Comparison of ENCODE assay signal across 10 cellular contexts in the genomic region with DNA sequence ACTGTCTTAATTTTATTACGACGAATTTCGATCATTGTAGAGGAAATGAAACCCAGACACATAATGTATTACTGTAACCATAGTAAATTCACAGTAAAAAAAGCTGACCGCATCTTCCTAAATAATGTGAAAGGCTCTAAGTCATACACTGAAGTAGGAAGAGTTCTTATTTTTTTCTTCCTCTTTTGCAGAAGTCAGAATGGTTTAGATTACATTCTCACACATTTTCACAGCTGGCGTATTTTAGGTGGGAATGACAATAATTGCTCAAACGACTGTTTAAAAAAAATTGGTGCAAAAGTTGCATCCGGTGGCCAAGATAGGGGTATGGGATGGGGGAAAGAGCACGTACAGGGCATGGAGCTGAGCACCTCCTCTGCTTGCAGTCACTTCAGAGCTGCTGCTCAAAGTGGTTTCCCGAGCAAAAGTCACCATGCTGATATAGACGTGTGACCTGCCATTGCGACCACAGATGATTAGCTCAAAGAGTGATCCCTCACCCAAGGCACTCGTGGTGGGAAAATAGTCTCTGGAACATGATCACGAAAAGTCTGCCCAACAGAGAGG. TPM values are rescaled to one million over a fixed set of nuclear protein-coding genes. Genes with fewer than 3 reads are reported as not detected.
DNase-seq lines count a peak whose midpoint lies in the region; ATAC-seq and TF ChIP-seq lines count a peak whose summit lies in the region.
"Had no signal": no experiment of that assay in that cellular context is flagged by ENCODE, and none has a peak within 500 bp of the region (broad histone marks: within the 10 kb centered on the region; RNA-seq: fewer than 3 reads in every experiment).

No MANE protein-coding gene starts in this region.

- H3K9ac ChIP-seq in mesendoderm (ENCODE audit: low read length) = no peak overlapping the region

- H3K36me3 Mint-ChIP-seq in activated naive CD8-positive, alpha-beta T cell treated with anti-CD3 and anti-CD28 coated beads, Interleukin-2, amount 10 ng/mL, durations not matched to agents 7 days and 5 days = no peaks in the 10 kb centered on the region
- no peaks in the 10 kb centered on the region for H3K36me3 Mint-ChIP-seq in activated naive CD8-positive, alpha-beta T cell treated with anti-CD3 and anti-CD28 coated beads for 36 hours
- H3K36me3 Mint-ChIP-seq in stimulated activated memory B cell treated with anti-CD40 and anti-IgM and Interleukin-4, amounts not matched to agents 10 μg/mL and 1 μg/mL and 100 μg/mL, for 72 hours = no peaks in the 10 kb centered on the region

- H3K79me2 ChIP-seq in mesendoderm (ENCODE audit: control insufficient read depth, insufficient read depth, low read length) = no peaks in the 10 kb centered on the region

- H3K4me3 ChIP-seq in suprapubic skin = no peak overlapping the region
- H3K4me3 ChIP-seq in mesendoderm (ENCODE audit: low read length) = no peak overlapping the region

- H3K27me3 ChIP-seq in suprapubic skin (no peaks in the 10 kb centered on the region), mesendoderm (ENCODE audit: insufficient read depth, low read length, poor library complexity) (no peaks in the 10 kb centered on the region)

- no peak overlapping the region for H2AK5ac ChIP-seq in mesendoderm (ENCODE audit: low read length)

- no peak overlapping the region for H3K18ac ChIP-seq in mesendoderm (ENCODE audit: low read length)

- peak overlapping the region; percentile 21 for H3K4me3 Mint-ChIP-seq in activated naive CD8-positive, alpha-beta T cell treated with anti-CD3 and anti-CD28 coated beads, Interleukin-2, amount 10 ng/mL, durations not matched to agents 7 days and 5 days
- no peak overlapping the region for H3K4me3 Mint-ChIP-seq in activated naive CD8-positive, alpha-beta T cell treated with anti-CD3 and anti-CD28 coated beads for 36 hours
- no peak overlapping the region for H3K4me3 Mint-ChIP-seq in stimulated activated memory B cell treated with anti-CD40 and anti-IgM and Interleukin-4, amounts not matched to agents 10 μg/mL and 1 μg/mL and 100 μg/mL, for 72 hours

- no peak overlapping the region for H2BK15ac ChIP-seq in mesendoderm (replicated peaks; ENCODE audit: low read depth)

- H4K8ac ChIP-seq in mesendoderm (ENCODE audit: low read depth, low read length) = no peak overlapping the region

- no peak overlapping the region for H2BK120ac ChIP-seq in mesendoderm (ENCODE audit: low read depth, low read length)

- H3K36me3 ChIP-seq in suprapubic skin (no peaks in the 10 kb centered on the region), mesendoderm (ENCODE audit: control insufficient read depth, insufficient read depth, low read length) (no peaks in the 10 kb centered on the region)

- no peaks in the 10 kb centered on the region for H3K9me3 ChIP-seq in suprapubic skin

- H3K79me1 ChIP-seq in mesendoderm (ENCODE audit: low read length) = no peaks in the 10 kb centered on the region

- TF ChIP-seq EP300 in suprapubic skin (IDR thresholded peaks at IDR 0.05) = no peak

- H3K27ac ChIP-seq in suprapubic skin (no peak overlapping the region), mesendoderm (ENCODE audit: low read depth, low read length) (no peak overlapping the region)

- no peak overlapping the region for H3K23ac ChIP-seq in mesendoderm (ENCODE audit: low read length)

- POLR2A ChIA-PET in activated naive CD8-positive, alpha-beta T cell treated with anti-CD3 and anti-CD28 coated beads, Interleukin-2, amount 10 ng/mL, durations not matched to agents 7 days and 5 days (lab: Charles Lee) = no interaction called here

- no peak overlapping the region for H3K4me2 ChIP-seq in mesendoderm (ENCODE audit: low read length)

- H2BK5ac ChIP-seq in mesendoderm (ENCODE audit: low read length) = no peak overlapping the region

- H3K27me3 Mint-ChIP-seq in activated naive CD8-positive, alpha-beta T cell treated with anti-CD3 and anti-CD28 coated beads, Interleukin-2, amount 10 ng/mL, durations not matched to agents 7 days and 5 days = peaks cover 9% of the 10 kb centered on the region
- H3K27me3 Mint-ChIP-seq in activated naive CD8-positive, alpha-beta T cell treated with anti-CD3 and anti-CD28 coated beads for 36 hours = peaks cover 17% of the 10 kb centered on the region
- H3K27me3 Mint-ChIP-seq in stimulated activated memory B cell treated with anti-CD40 and anti-IgM and Interleukin-4, amounts not matched to agents 10 μg/mL and 1 μg/mL and 100 μg/mL, for 72 hours = peaks cover 8% of the 10 kb centered on the region

- H3K56ac ChIP-seq in mesendoderm (ENCODE audit: low read length) = no peak overlapping the region

- 60% methylated on average over 13 of the region's 13 CpGs for WGBS in suprapubic skin
- WGBS in mesendoderm (ENCODE audit: extremely low coverage, insufficient coverage, low lambda C conversion rate) = no CpG with 5 or more reads among the region's 13 CpGs

- no peak overlapping the region for H3K4ac ChIP-seq in mesendoderm (ENCODE audit: low read depth, low read length)

- H3K4me1 ChIP-seq in suprapubic skin (peaks cover 3% of the 10 kb centered on the region), mesendoderm (ENCODE audit: control insufficient read depth, low read depth, low read length) (no peaks in the 10 kb centered on the region)

- TF ChIP-seq POLR2A in suprapubic skin (IDR thresholded peaks at IDR 0.05) = no peak

- no peak overlapping the region for H4K5ac ChIP-seq in mesendoderm (ENCODE audit: low read length)

- no peak for TF ChIP-seq CTCF in suprapubic skin (IDR thresholded peaks at IDR 0.05)

- H3K9me3 Mint-ChIP-seq in activated naive CD8-positive, alpha-beta T cell treated with anti-CD3 and anti-CD28 coated beads, Interleukin-2, amount 10 ng/mL, durations not matched to agents 7 days and 5 days = no peaks in the 10 kb centered on the region
- H3K9me3 Mint-ChIP-seq in activated naive CD8-positive, alpha-beta T cell treated with anti-CD3 and anti-CD28 coated beads for 36 hours = no peaks in the 10 kb centered on the region
- H3K9me3 Mint-ChIP-seq in stimulated activated memory B cell treated with anti-CD40 and anti-IgM and Interleukin-4, amounts not matched to agents 10 μg/mL and 1 μg/mL and 100 μg/mL, for 72 hours = peaks cover 3% of the 10 kb centered on the region

- H3K27ac Mint-ChIP-seq in activated naive CD8-positive, alpha-beta T cell treated with anti-CD3 and anti-CD28 coated beads, Interleukin-2, amount 10 ng/mL, durations not matched to agents 7 days and 5 days = no peak overlapping the region
- no peak overlapping the region for H3K27ac Mint-ChIP-seq in activated naive CD8-positive, alpha-beta T cell treated with anti-CD3 and anti-CD28 coated beads for 36 hours
- H3K27ac Mint-ChIP-seq in stimulated activated memory B cell treated with anti-CD40 and anti-IgM and Interleukin-4, amounts not matched to agents 10 μg/mL and 1 μg/mL and 100 μg/mL, for 72 hours = no peak overlapping the region

- H3K4me1 Mint-ChIP-seq in activated naive CD8-positive, alpha-beta T cell treated with anti-CD3 and anti-CD28 coated beads, Interleukin-2, amount 10 ng/mL, durations not matched to agents 7 days and 5 days = peaks cover 5% of the 10 kb centered on the region
- H3K4me1 Mint-ChIP-seq in activated naive CD8-positive, alpha-beta T cell treated with anti-CD3 and anti-CD28 coated beads for 36 hours = peaks cover 4% of the 10 kb centered on the region
- peaks cover 12% of the 10 kb centered on the region for H3K4me1 Mint-ChIP-seq in stimulated activated memory B cell treated with anti-CD40 and anti-IgM and Interleukin-4, amounts not matched to agents 10 μg/mL and 1 μg/mL and 100 μg/mL, for 72 hours

- ATAC-seq in activated naive CD8-positive, alpha-beta T cell treated with anti-CD3 and anti-CD28 coated beads, Interleukin-2, amount 10 ng/mL, durations not matched to agents 7 days and 5 days (ENCODE audit: low read depth) = no peak
- peak; percentile 60 for ATAC-seq in HG02852 (IDR thresholded peaks at IDR 0.05; ENCODE audit: unreplicated experiment)
- peak; percentile 79 for ATAC-seq in stimulated activated memory B cell treated with anti-CD40 and anti-IgM and Interleukin-4, amounts not matched to agents 10 μg/mL and 1 μg/mL and 100 μg/mL, for 72 hours

- no peak for DNase-seq in activated naive CD8-positive, alpha-beta T cell treated with anti-CD3 and anti-CD28 coated beads, Interleukin-2, amount 10 ng/mL, durations not matched to agents 7 days and 5 days
- DNase-seq in activated naive CD8-positive, alpha-beta T cell treated with anti-CD3 and anti-CD28 coated beads for 36 hours = no peak
- DNase-seq in MV-4-11 (lab: John Stamatoyannopoulos, UW) = peak; percentile 99
- no peak for DNase-seq in SK-N-DZ (ENCODE audit: low spot score)
- no peak for DNase-seq in suprapubic skin (ENCODE audit: low spot score in 2 of 2)
- no peak for DNase-seq in mesendoderm

RNA-seq across cellular contexts. Expression of gene MMP13, which starts 35.3 kb away (rescaled TPM):
- not detected for total RNA-seq in activated naive CD8-positive, alpha-beta T cell treated with anti-CD3 and anti-CD28 coated beads, Interleukin-2, amount 10 ng/mL, durations not matched to agents 7 days and 5 days
- not detected for total RNA-seq in activated naive CD8-positive, alpha-beta T cell treated with anti-CD3 and anti-CD28 coated beads for 36 hours
- not detected in 2 replicates for polyA plus RNA-seq in SK-N-DZ (2014; cell fraction: cytosol; rRNA removed)
- not detected in 2 replicates for polyA plus RNA-seq in SK-N-DZ (2014; cell fraction: nucleus; rRNA removed)
- 1 to 10 TPM in 1 of 4 donors, under 1 TPM in 1, not detected in 2; 0.72 to 3.3 TPM for total RNA-seq in suprapubic skin
- not detected for polyA plus RNA-seq in mesendoderm (2013, experiment 1 of 2)
- polyA plus RNA-seq in mesendoderm (2013, experiment 2 of 2) = 0.01 TPM
- total RNA-seq: H1, posterior vena cava had no signal
- polyA plus RNA-seq: H1 had no signal

RNA-seq across cellular contexts. Expression of gene MMP12, which starts 45.4 kb away (rescaled TPM):
- total RNA-seq in activated naive CD8-positive, alpha-beta T cell treated with anti-CD3 and anti-CD28 coated beads, Interleukin-2, amount 10 ng/mL, durations not matched to agents 7 days and 5 days = not detected
- total RNA-seq in activated naive CD8-positive, alpha-beta T cell treated with anti-CD3 and anti-CD28 coated beads for 36 hours = not detected
- polyA plus RNA-seq in SK-N-DZ (2014; cell fraction: cytosol; rRNA removed) = not detected in 2 replicates
- polyA plus RNA-seq in SK-N-DZ (2014; cell fraction: nucleus; rRNA removed) = not detected in 2 replicates
- not detected for total RNA-seq in suprapubic skin
- polyA plus RNA-seq in mesendoderm (2013, experiment 1 of 2) = 0.21 TPM
- polyA plus RNA-seq in mesendoderm (2013, experiment 2 of 2) = 0.14 TPM
- total RNA-seq: H1, posterior vena cava had no signal
- polyA plus RNA-seq: H1 had no signal
